In genomic region chr16:82384017-82384416, GRCh38 we compare ENCODE assay signal across 22 cellular contexts.
DNase-seq lines count a peak whose midpoint lies in the region; ATAC-seq, FAIRE-seq and TF ChIP-seq lines count a peak whose summit lies in the region.
"Had no signal": no experiment of that assay in that cellular context is flagged by ENCODE, and none has a peak within 500 bp of the region (broad histone marks: within the 10 kb centered on the region; RNA-seq: fewer than 3 reads in every experiment).

No MANE protein-coding gene starts in this region.

- no peak overlapping the region for H3K4me3 Mint-ChIP-seq in activated CD8-positive, alpha-beta memory T cell treated with anti-CD3 and anti-CD28 coated beads, Interleukin-2, amount 10 ng/mL, durations not matched to agents 7 days and 5 days
- H3K4me3 Mint-ChIP-seq: CD4-positive, alpha-beta T cell; GM23338; T-cell had no signal

- CTCF ChIA-PET in activated CD8-positive, alpha-beta memory T cell treated with anti-CD3 and anti-CD28 coated beads, Interleukin-2, amount 10 ng/mL, durations not matched to agents 7 days and 5 days (lab: Charles Lee) = no interaction called here

- no peaks in the 10 kb centered on the region for H4K20me1 ChIP-seq in DND-41 (ENCODE audit: insufficient read depth, low read length)

- no peaks in the 10 kb centered on the region for H3K36me3 Mint-ChIP-seq in activated CD8-positive, alpha-beta memory T cell treated with anti-CD3 and anti-CD28 coated beads, Interleukin-2, amount 10 ng/mL, durations not matched to agents 7 days and 5 days
- H3K36me3 Mint-ChIP-seq: T-cell had no signal

- H3K4me1 ChIP-seq in DND-41 (ENCODE audit: insufficient read depth, low read length) = no peaks in the 10 kb centered on the region
- H3K4me1 ChIP-seq in SJCRH30 = no peaks in the 10 kb centered on the region
- H3K4me1 ChIP-seq: A549, Caco-2 had no signal

- H3K9me3 ChIP-seq in DND-41 (ENCODE audit: insufficient read depth, low read length, severe bottlenecking) = no peaks in the 10 kb centered on the region
- no peaks in the 10 kb centered on the region for H3K9me3 ChIP-seq in SJCRH30 (replicated peaks)
- H3K9me3 ChIP-seq: A549 had no signal

- H3K4me3 ChIP-seq in DND-41 (ENCODE audit: low read depth in 1 of 2, low read length in 2 of 2) (no peak overlapping the region), SJCRH30 (no peak overlapping the region)
- H3K4me3 ChIP-seq: A549, GM23338 had no signal

- H3K9ac ChIP-seq in DND-41 (ENCODE audit: low read depth, low read length) = no peak overlapping the region

- FAIRE-seq in GM12892 (lab: Jason Lieb, UNC) = peak; percentile 81
- FAIRE-seq: A549 had no signal

- H3K36me3 ChIP-seq in DND-41 (ENCODE audit: insufficient read depth, low read length) = no peaks in the 10 kb centered on the region
- no peaks in the 10 kb centered on the region for H3K36me3 ChIP-seq in SJCRH30

- TF ChIP-seq POLR2A in GM12892 (IDR thresholded peaks at IDR 0.05; ENCODE audit: low read depth, low read length) = no peak

- TF ChIP-seq CTCF in DND-41 (IDR thresholded peaks at IDR 0.05; ENCODE audit: borderline replicate concordance, extremely low read depth, low read length, poor library complexity, severe bottlenecking) = no peak

- H3K4me2 ChIP-seq in DND-41 (ENCODE audit: insufficient read depth, low read length) = no peak overlapping the region
- H3K4me2 ChIP-seq: A549, GM23338 had no signal

- no peak overlapping the region for H3K27ac Mint-ChIP-seq in activated CD8-positive, alpha-beta memory T cell treated with anti-CD3 and anti-CD28 coated beads, Interleukin-2, amount 10 ng/mL, durations not matched to agents 7 days and 5 days
- H3K27ac Mint-ChIP-seq: CD4-positive, alpha-beta T cell; GM23338; T-cell had no signal

- no peaks in the 10 kb centered on the region for H3K9me3 Mint-ChIP-seq in activated CD8-positive, alpha-beta memory T cell treated with anti-CD3 and anti-CD28 coated beads, Interleukin-2, amount 10 ng/mL, durations not matched to agents 7 days and 5 days (ENCODE audit: low read depth)
- H3K9me3 Mint-ChIP-seq: CD4-positive, alpha-beta T cell; GM23338 had no signal

- no peak for DNase-seq in DND-41
- no peak for DNase-seq in GM12892 (ENCODE audit: insufficient read length)
- peak; percentile 3 to 8 for DNase-seq in SJCRH30
- DNase-seq in cerebellar cortex (ENCODE audit: low spot score) = no peak
- no peak for DNase-seq in activated CD8-positive, alpha-beta memory T cell treated with anti-CD3 and anti-CD28 coated beads, Interleukin-2, amount 10 ng/mL, durations not matched to agents 7 days and 5 days
- DNase-seq: Caco-2; CD4-positive, alpha-beta T cell; NCI-H1092 treated with DMSO at 0.1 percent for 48 hours; NCI-H146; NCI-H2081 treated with DMSO at 0.1 percent for 48 hours; NCI-H2227 treated with DMSO at 0.1 percent for 48 hours; NCI-H510A treated with DMSO at 0.1 percent for 48 hours; NCI-H82; SHP77 treated with DMSO at 0.1 percent for 48 hours; T-cell had no signal

- 0 out of 3 replicates have a peak, but pooled peaks have one; percentile 31 for ATAC-seq in DND-41 (ENCODE audit: insufficient read depth, low read depth)
- ATAC-seq in HG02623 (IDR thresholded peaks at IDR 0.05; ENCODE audit: unreplicated experiment) = peak; percentile 57
- no peak for ATAC-seq in GM18502 (IDR thresholded peaks at IDR 0.05; ENCODE audit: poor library complexity, unreplicated experiment)
- no peak for ATAC-seq in activated CD8-positive, alpha-beta memory T cell treated with anti-CD3 and anti-CD28 coated beads, Interleukin-2, amount 10 ng/mL, durations not matched to agents 7 days and 5 days
- ATAC-seq in HG03442 (IDR thresholded peaks at IDR 0.05; ENCODE audit: unreplicated experiment) = no peak
- ATAC-seq: A549, GM23338, HCT116, SK-N-SH treated with all-trans-retinoic acid at 6 μM for 48 hours, T-cell had no signal

- H3K27me3 ChIP-seq in DND-41 (ENCODE audit: insufficient read depth, low read length, poor library complexity) (peaks cover 3% of the 10 kb centered on the region), SJCRH30 (no peaks in the 10 kb centered on the region)

- H3K27me3 Mint-ChIP-seq in activated CD8-positive, alpha-beta memory T cell treated with anti-CD3 and anti-CD28 coated beads, Interleukin-2, amount 10 ng/mL, durations not matched to agents 7 days and 5 days = no peaks in the 10 kb centered on the region
- H3K27me3 Mint-ChIP-seq: CD4-positive, alpha-beta T cell had no signal

- H3K79me2 ChIP-seq in DND-41 (ENCODE audit: insufficient read depth, low read length) = no peaks in the 10 kb centered on the region

- no peaks in the 10 kb centered on the region for H3K4me1 Mint-ChIP-seq in activated CD8-positive, alpha-beta memory T cell treated with anti-CD3 and anti-CD28 coated beads, Interleukin-2, amount 10 ng/mL, durations not matched to agents 7 days and 5 days
- H3K4me1 Mint-ChIP-seq: T-cell had no signal

- H3K27ac ChIP-seq in DND-41 (ENCODE audit: low read length) (no peak overlapping the region), SJCRH30 (no peak overlapping the region)
- H3K27ac ChIP-seq: A549 had no signal

- H2AFZ ChIP-seq in DND-41 (ENCODE audit: low read depth, low read length) = no peak overlapping the region
- H2AFZ ChIP-seq: GM23338 had no signal

Comparison
In these comparisons a context has a peak if more than half of its experiments do, and no peak if none do; other contexts are left out.
1. ATAC-seq: peak in DND-41 (single experiment) and HG02623 (single experiment); none in GM18502 (single experiment), activated CD8-positive, alpha-beta memory T cell treated with anti-CD3 and anti-CD28 coated beads, Interleukin-2, amount 10 ng/mL, durations not matched to agents 7 days and 5 days (single experiment) and HG03442 (single experiment).
2. DNase-seq: peak in SJCRH30 (2 of 2); none in DND-41 (single experiment), GM12892 (single experiment), cerebellar cortex (single experiment) and activated CD8-positive, alpha-beta memory T cell treated with anti-CD3 and anti-CD28 coated beads, Interleukin-2, amount 10 ng/mL, durations not matched to agents 7 days and 5 days (single experiment).